Comparison of ENCODE assay signal across 30 cellular contexts in the genomic region with DNA sequence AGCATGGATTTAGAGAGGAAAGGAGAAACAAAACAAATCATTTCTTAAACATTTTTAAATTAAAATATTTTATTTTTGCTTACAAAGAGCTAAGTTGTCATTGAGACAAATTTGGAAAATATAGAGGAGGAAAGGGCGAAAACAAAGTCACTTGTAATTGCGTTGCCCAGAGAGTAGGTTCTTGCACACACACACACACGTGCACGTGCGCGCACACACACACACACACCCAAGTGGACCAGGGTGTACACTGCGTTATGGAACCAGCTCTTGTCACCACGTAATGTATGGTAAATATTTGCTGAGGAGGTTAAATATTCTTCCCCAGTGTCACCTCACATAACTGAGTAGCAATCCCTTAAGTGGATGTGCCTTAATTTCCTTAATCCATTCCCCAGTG. TPM values are rescaled to one million over a fixed set of nuclear protein-coding genes. Genes with fewer than 3 reads are reported as not detected.
"Had no signal": no experiment of that assay in that cellular context is flagged by ENCODE, and none has a peak within 500 bp of the region (broad histone marks: within the 10 kb centered on the region; RNA-seq: fewer than 3 reads in every experiment).

No MANE protein-coding gene starts in this region.

- H3K9me3 ChIP-seq: left lung, lower lobe of right lung, pancreas, prostate gland, sigmoid colon, stomach, testis, thyroid gland, upper lobe of right lung had no signal

- ATAC-seq: left colon; left lung; lower lobe of right lung; naive thymus-derived CD8-positive, alpha-beta T cell; pancreas; right cardiac atrium; stimulated activated memory B cell treated with anti-CD40 and anti-IgM and Interleukin-4, amounts not matched to agents 10 μg/mL and 1 μg/mL and 100 μg/mL, for 72 hours; stimulated activated naive CD8-positive, alpha-beta T cell treated with anti-CD3 and anti-CD28 coated beads, Interleukin-15, Interleukin-2, amounts not matched to agents 100 U/mL and 50 U/mL, for 24 hours; upper lobe of right lung had no signal

- H3K36me3 ChIP-seq: left lung, lower lobe of right lung, pancreas, prostate gland, sigmoid colon, stomach, thyroid gland, upper lobe of right lung had no signal

- FAIRE-seq: islet of Langerhans, kidney, pancreas, small intestine, urothelium cell line had no signal

- H3K27me3 ChIP-seq: testis, thyroid gland had no signal

- H3K27ac ChIP-seq: left lung, lower lobe of right lung, pancreas, prostate gland, sigmoid colon, stomach, testis, thyroid gland, upper lobe of right lung had no signal

- DNase-seq: hypothalamus; immature natural killer cell; kidney; left colon; lower lobe of right lung; mammary epithelial cell; mesenchymal stem cell; naive thymus-derived CD8-positive, alpha-beta T cell; pancreas; retina; sigmoid colon; small intestine; stimulated activated CD4-positive, alpha-beta T cell treated with anti-CD3 and anti-CD28 coated beads, Interleukin-1b, Interleukin-23, amount 100 ng/mL, for 48 hours; stimulated activated CD4-positive, alpha-beta T cell treated with anti-CD3 and anti-CD28 coated beads, Interleukin-2, amount 100 ng/mL, for 48 hours; stimulated activated CD4-positive, alpha-beta T cell treated with anti-CD3 and anti-CD28 coated beads, Interleukin-4, amount 100 ng/mL, for 4 hours; stimulated activated CD8-positive, alpha-beta memory T cell treated with anti-CD3 and anti-CD28 coated beads, Interleukin-4, amount 100 ng/mL, for 48 hours; stimulated activated naive CD8-positive, alpha-beta T cell treated with anti-CD3 and anti-CD28 coated beads, Interleukin-15, Interleukin-2, amounts not matched to agents 100 U/mL and 50 U/mL, for 24 hours; stomach; testis; thyroid gland; trophoblast cell; upper lobe of right lung had no signal

- H3K27ac Mint-ChIP-seq: immature natural killer cell; naive thymus-derived CD8-positive, alpha-beta T cell; nephron; stimulated activated memory B cell treated with anti-CD40 and anti-IgM and Interleukin-4, amounts not matched to agents 10 μg/mL and 1 μg/mL and 100 μg/mL, for 72 hours had no signal

- H3K4me3 ChIP-seq: left lung, lower lobe of right lung, pancreas, prostate gland, sigmoid colon, stomach, testis, thyroid gland, upper lobe of right lung had no signal

- H3K4me3 Mint-ChIP-seq: immature natural killer cell; naive thymus-derived CD8-positive, alpha-beta T cell; nephron; stimulated activated memory B cell treated with anti-CD40 and anti-IgM and Interleukin-4, amounts not matched to agents 10 μg/mL and 1 μg/mL and 100 μg/mL, for 72 hours had no signal

- H3K9me3 Mint-ChIP-seq: immature natural killer cell; naive thymus-derived CD8-positive, alpha-beta T cell; stimulated activated memory B cell treated with anti-CD40 and anti-IgM and Interleukin-4, amounts not matched to agents 10 μg/mL and 1 μg/mL and 100 μg/mL, for 72 hours had no signal

- H3K4me1 ChIP-seq: pancreas, prostate gland, upper lobe of right lung had no signal

RNA-seq across cellular contexts. Expression of a gene that starts 21.6 kb away (rescaled TPM):
- total RNA-seq: mammary epithelial cell; naive thymus-derived CD8-positive, alpha-beta T cell; omental fat pad; right cardiac atrium; sigmoid colon; thyroid gland had no signal
- polyA plus RNA-seq: immature natural killer cell, mammary epithelial cell, right cardiac atrium had no signal
